Comparison of ENCODE assay signal across 9 cellular contexts in genomic region chr14:95503365-95504134, GRCh38. TPM values are rescaled to one million over a fixed set of nuclear protein-coding genes. Genes with fewer than 3 reads are reported as not detected.
DNase-seq lines count a peak whose midpoint lies in the region; ATAC-seq and TF ChIP-seq lines count a peak whose summit lies in the region.
"Had no signal": no experiment of that assay in that cellular context is flagged by ENCODE, and none has a peak within 500 bp of the region (broad histone marks: within the 10 kb centered on the region; RNA-seq: fewer than 3 reads in every experiment).

No MANE protein-coding gene starts in this region.

- POLR2A ChIA-PET in Caco-2 (lab: Charles Lee) = interaction anchor here (1.0 kb wide), 1 partner anchor 20 kb away, joined by 3 read pairs; no protein-coding TSS in a partner anchor

- no peak for TF ChIP-seq EP300 in transverse colon (IDR thresholded peaks at IDR 0.05; ENCODE audit: low read depth)

- H3K9me3 Mint-ChIP-seq in Caco-2 (ENCODE audit: unreplicated experiment) = no peaks in the 10 kb centered on the region

- H3K27me3 ChIP-seq in Caco-2 (replicated peaks; ENCODE audit: control insufficient read depth, insufficient read depth, low read length) (no peaks in the 10 kb centered on the region), transverse colon (no peaks in the 10 kb centered on the region), gastrocnemius medialis (no peaks in the 10 kb centered on the region)

- 63% methylated on average over 8 of the region's 8 CpGs; no CpG with 5 or more reads in 1 of the 2 donors for whole genome bisulfite sequencing in transverse colon (ENCODE audit: low coverage in 1 of 2), 2 donors

- CTCF ChIA-PET in Caco-2 (lab: Charles Lee) = interaction anchor here (0.5 to 1.5 kb wide), 3 partner anchors 13 to 271 kb away, joined by 3 to 8 read pairs (median 5); partner anchors contain the start of gene SYNE3

- H3K4me1 ChIP-seq in Caco-2 (peaks cover 53% of the 10 kb centered on the region), transverse colon (peaks cover 5 to 46% (median 32%) of the 10 kb centered on the region in 4 donors), gastrocnemius medialis (peaks cover 54 to 72% of the 10 kb centered on the region in 2 donors)

- no TSS peak for BruUV-seq in Caco-2 (replicated peaks; lab: Mats Ljungman, UMichigan)

- TF ChIP-seq CTCF in Caco-2 (IDR thresholded peaks at IDR 0.05; ENCODE audit: insufficient read depth in 1 of 2, low read depth in 1 of 2, low read length in 1 of 2, severe bottlenecking in 1 of 2, unreplicated experiment in 1 of 2) (no peak), transverse colon (IDR thresholded peaks at IDR 0.05) (no peak), omental fat pad (IDR thresholded peaks at IDR 0.05) (no peak), gastrocnemius medialis (IDR thresholded peaks at IDR 0.05 in 4 of 5, conservative IDR thresholded peaks at IDR 0.05 in 1 of 5) (no peak)

- H3K4me3 Mint-ChIP-seq in Caco-2 (ENCODE audit: unreplicated experiment) (no peak overlapping the region), T-helper 17 cell (no peak overlapping the region)

- in situ Hi-C loops in transverse colon (cut with MboI; ENCODE audit: low pct_ligation_motif_present in 1 of 4, low pct_unique_long_range_greater_than_20kb in 1 of 4, low sequenced_read_pairs in 3 of 4) (no loop called here), gastrocnemius medialis (cut with MboI; ENCODE audit: low sequenced_read_pairs in 4 of 4) (no loop called here)

- ATAC-seq in GM19035 (IDR thresholded peaks at IDR 0.05; ENCODE audit: unreplicated experiment) (peak; percentile 61), HG02884 (IDR thresholded peaks at IDR 0.05; ENCODE audit: unreplicated experiment) (peak; percentile 47), T-helper 17 cell (no peak), omental fat pad (ENCODE audit: low FRiP score) (no peak), gastrocnemius medialis (no peak)

- DNase-seq in Caco-2 (no peak), T-helper 17 cell (no peak), amygdala (lab: John Stamatoyannopoulos, UW) (no peak), transverse colon (no peak), omental fat pad (ENCODE audit: low spot score) (no peak), gastrocnemius medialis (no peak)
- DNase-seq: NCI-H187 treated with DMSO at 0.1 percent for 48 hours had no signal

- H3K27me3 Mint-ChIP-seq in Caco-2 (ENCODE audit: insufficient read depth, unreplicated experiment) (no peaks in the 10 kb centered on the region), T-helper 17 cell (no peaks in the 10 kb centered on the region)

- H3K4me1 Mint-ChIP-seq in Caco-2 (ENCODE audit: low read depth, unreplicated experiment) (peaks cover 33% of the 10 kb centered on the region), T-helper 17 cell (peaks cover 60% of the 10 kb centered on the region)

- H3K4me3 ChIP-seq in Caco-2 (ENCODE audit: low read depth, low read length) (no peak overlapping the region), transverse colon (no peak overlapping the region), gastrocnemius medialis (no peak overlapping the region)

- peak overlapping the region; percentile 84 for H3K27ac Mint-ChIP-seq in Caco-2 (ENCODE audit: unreplicated experiment)
- peak overlapping the region; percentile 87 for H3K27ac Mint-ChIP-seq in T-helper 17 cell

- no peaks in the 10 kb centered on the region for H3K9me3 ChIP-seq in Caco-2
- H3K9me3 ChIP-seq in T-helper 17 cell (ENCODE audit: control insufficient read depth, low read length, poor library complexity, severe bottlenecking) = no peaks in the 10 kb centered on the region
- H3K9me3 ChIP-seq in transverse colon = no peaks in the 10 kb centered on the region
- no peaks in the 10 kb centered on the region for H3K9me3 ChIP-seq in gastrocnemius medialis

- H3K36me3 ChIP-seq in Caco-2 (ENCODE audit: control insufficient read depth, insufficient read depth, low read length) (no peaks in the 10 kb centered on the region), transverse colon (no peaks in the 10 kb centered on the region), gastrocnemius medialis (no peaks in the 10 kb centered on the region)

- intact Hi-C loops in Caco-2 (cut with micrococcal nuclease; ENCODE audit: unreplicated experiment) (no loop called here), transverse colon (cut with DNase I; ENCODE audit: low total_unique reads) (no loop called here), gastrocnemius medialis (cut with DNase I; ENCODE audit: low total_unique reads) (no loop called here)

- H3K36me3 Mint-ChIP-seq in Caco-2 (ENCODE audit: insufficient read depth, unreplicated experiment) (peaks cover 5% of the 10 kb centered on the region), T-helper 17 cell (ENCODE audit: low read depth) (peaks cover 9% of the 10 kb centered on the region)

- TF ChIP-seq POLR2A in transverse colon (IDR thresholded peaks at IDR 0.05) (no peak), gastrocnemius medialis (IDR thresholded peaks at IDR 0.05) (no peak)

- H3K27ac ChIP-seq in transverse colon (peak overlapping the region in 1 of 4 donors; percentile 59), gastrocnemius medialis (no peak overlapping the region)

RNA-seq across cellular contexts. Expression of gene SYNE3, which starts 12.9 kb away (rescaled TPM):
- total RNA-seq in Caco-2 (2022) = 19.4 and 21.2 TPM in 2 replicates
- total RNA-seq in T-helper 17 cell = 10 to 100 TPM; 59.6 to 64.8 TPM
- 10 to 100 TPM in 3 of 4 donors, 1 to 10 TPM in 1; 9.8 to 46.8 (median 13.9) TPM for total RNA-seq in transverse colon
- total RNA-seq in omental fat pad = 100 to 1,000 TPM in 1 of 4 donors, 10 to 100 TPM in 3; 46.9 to 109 (median 88.6) TPM
- 1 to 10 TPM; 4.7 to 7.1 (median 5.1) TPM for total RNA-seq in gastrocnemius medialis

RNA-seq across cellular contexts. Expression of gene GLRX5, which starts 31.3 kb away (rescaled TPM):
- 66.2 and 67.8 TPM in 2 replicates for total RNA-seq in Caco-2 (2022)
- 10 to 100 TPM; 14.8 to 17.7 TPM for total RNA-seq in T-helper 17 cell
- total RNA-seq in transverse colon = 100 to 1,000 TPM in 1 of 4 donors, 10 to 100 TPM in 3; 11.6 to 177 (median 38.2) TPM
- 10 to 100 TPM; 25.5 to 36.8 (median 27.2) TPM for total RNA-seq in omental fat pad
- 10 to 100 TPM; 28.0 to 83.2 (median 74.0) TPM for total RNA-seq in gastrocnemius medialis

Comparison
In these comparisons a context has a peak if more than half of its experiments do, and no peak if none do; other contexts are left out.
1. ATAC-seq: peak in GM19035 (single experiment) and HG02884 (single experiment); none in T-helper 17 cell (single experiment), omental fat pad (single experiment) and gastrocnemius medialis (0 of 2).